9 cellular contexts compared by ENCODE assay signal in the genomic region with DNA sequence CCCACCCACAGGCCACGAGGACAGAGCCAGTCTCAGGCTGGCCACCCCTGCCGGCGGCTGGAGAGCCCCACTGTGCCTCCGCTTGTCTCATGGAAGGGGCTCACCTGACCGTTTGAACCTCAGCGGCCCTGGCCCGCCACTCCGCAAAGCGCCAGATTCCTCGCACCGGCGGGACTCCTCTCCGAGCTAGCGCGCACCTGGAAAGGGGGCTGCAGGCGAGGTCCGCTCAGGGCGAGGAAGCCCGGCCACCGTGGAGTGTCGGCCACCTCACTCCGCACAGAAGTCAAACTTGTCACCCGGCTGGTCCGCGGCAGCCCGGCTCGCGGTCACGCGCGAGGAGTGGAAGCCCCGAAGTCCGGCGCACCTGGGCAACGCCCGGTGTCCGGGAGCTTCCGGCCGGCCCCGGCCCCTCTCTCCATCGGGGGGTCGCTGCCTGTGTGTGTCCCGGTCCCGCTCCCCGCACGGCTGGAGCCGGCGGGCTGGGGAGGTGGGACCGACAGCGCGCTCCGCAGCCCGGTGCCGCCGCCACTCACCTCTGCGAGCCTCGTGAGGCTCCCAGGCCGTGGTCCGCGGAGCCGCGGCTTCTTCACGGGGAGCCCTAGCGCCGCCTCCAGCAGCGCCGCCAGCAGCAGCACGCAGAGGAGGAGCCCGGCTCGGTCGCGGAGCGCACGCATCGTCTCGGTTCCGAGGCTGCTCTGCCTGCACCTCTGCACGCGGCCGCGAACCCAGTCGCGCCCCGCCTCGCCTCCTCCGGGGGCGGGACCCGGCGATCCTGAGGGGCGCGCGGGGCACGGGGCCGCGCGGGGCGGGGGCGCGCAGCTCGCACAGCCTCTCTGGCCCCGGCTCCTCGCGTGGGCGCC. TPM values are rescaled to one million over a fixed set of nuclear protein-coding genes. Genes with fewer than 3 reads are reported as not detected.
DNase-seq lines count a peak whose midpoint lies in the region; ATAC-seq and TF ChIP-seq lines count a peak whose summit lies in the region.
"Had no signal": no experiment of that assay in that cellular context is flagged by ENCODE, and none has a peak within 500 bp of the region (broad histone marks: within the 10 kb centered on the region; RNA-seq: fewer than 3 reads in every experiment).

Gene ISM2, minus strand, starts transcription at position 697 of the 860 bp plus-strand sequence. Its CDS starts 23 bp downstream, at position 674.

- H3K9ac ChIP-seq in NT2/D1 (ENCODE audit: insufficient read length, low read depth) = peak within 1 kb of the TSS; percentile 70

- intact Hi-C loops in left ventricle myocardium inferior (cut with micrococcal nuclease) = no loop called here

- H3K4me1 ChIP-seq in NT2/D1 (ENCODE audit: insufficient read depth, insufficient read length) (no peaks in the 10 kb centered on the region), left ventricle myocardium inferior (peaks cover 17% of the 10 kb centered on the region)

- no peak for TF ChIP-seq CTCF in left ventricle myocardium inferior (IDR thresholded peaks at IDR 0.05; ENCODE audit: borderline replicate concordance)

- peak; percentile 68 for ATAC-seq in HG02973 (IDR thresholded peaks at IDR 0.05; ENCODE audit: unreplicated experiment)

- H3K9me3 ChIP-seq in NT2/D1 (ENCODE audit: insufficient read depth, low read length) (no peaks in the 10 kb centered on the region), left ventricle myocardium inferior (replicated peaks) (peaks cover 5% of the 10 kb centered on the region)

- H3K4me3 ChIP-seq in NT2/D1 (ENCODE audit: insufficient read length, low read depth) = peak within 1 kb of the TSS; percentile 43
- peak within 1 kb of the TSS; percentile 69 for H3K4me3 ChIP-seq in left ventricle myocardium inferior

- H3K27ac ChIP-seq in left ventricle myocardium inferior (replicated peaks) = no peak within 1 kb of the TSS

- no peaks in the 10 kb centered on the region for H3K36me3 ChIP-seq in NT2/D1 (ENCODE audit: insufficient read depth, insufficient read length, low read length)
- H3K36me3 ChIP-seq in left ventricle myocardium inferior = peaks cover 2% of the 10 kb centered on the region

- DNase-seq in NCI-H2227 (lab: John Stamatoyannopoulos, UW; ENCODE audit: unreplicated experiment) (peak; percentile 68), NCI-H2227 treated with DMSO at 0.1 percent for 48 hours (lab: John Stamatoyannopoulos, UW) (no peak), NT2/D1 (ENCODE audit: low read depth, low spot score) (no peak), left ventricle myocardium inferior (peak; percentile 23), retina (peak; percentile 73), NCI-H2029 (lab: John Stamatoyannopoulos, UW) (no peak)
- DNase-seq in activated naive CD4-positive, alpha-beta T cell treated with anti-CD3 and anti-CD28 coated beads, Interleukin-2, amount 50 U/mL, for 16 hours = peak; percentile 57
- DNase-seq: DND-41 had no signal

- H3K27me3 ChIP-seq in NT2/D1 (ENCODE audit: insufficient read depth, insufficient read length) = peaks cover 41% of the 10 kb centered on the region
- H3K27me3 ChIP-seq in left ventricle myocardium inferior (ENCODE audit: low read depth) = peaks cover 49% of the 10 kb centered on the region

RNA-seq across cellular contexts. Expression of gene ISM2, which starts in this region (rescaled TPM):
- total RNA-seq in left ventricle myocardium inferior = not detected

Comparison
In these comparisons a context has a peak if more than half of its experiments do, and no peak if none do; other contexts are left out.
1. DNase-seq: peak in NCI-H2227 (single experiment), activated naive CD4-positive, alpha-beta T cell treated with anti-CD3 and anti-CD28 coated beads, Interleukin-2, amount 50 U/mL, for 16 hours (single experiment) and retina (single experiment); none in NCI-H2227 treated with DMSO at 0.1 percent for 48 hours (single experiment), NT2/D1 (single experiment) and NCI-H2029 (single experiment).
2. Peak in DNase-seq and H3K4me3 ChIP-seq in left ventricle myocardium inferior; RNA of the gene not detected or under 1 TPM.